Comparison of ENCODE assay signal across 1 cellular context in the genomic region with DNA sequence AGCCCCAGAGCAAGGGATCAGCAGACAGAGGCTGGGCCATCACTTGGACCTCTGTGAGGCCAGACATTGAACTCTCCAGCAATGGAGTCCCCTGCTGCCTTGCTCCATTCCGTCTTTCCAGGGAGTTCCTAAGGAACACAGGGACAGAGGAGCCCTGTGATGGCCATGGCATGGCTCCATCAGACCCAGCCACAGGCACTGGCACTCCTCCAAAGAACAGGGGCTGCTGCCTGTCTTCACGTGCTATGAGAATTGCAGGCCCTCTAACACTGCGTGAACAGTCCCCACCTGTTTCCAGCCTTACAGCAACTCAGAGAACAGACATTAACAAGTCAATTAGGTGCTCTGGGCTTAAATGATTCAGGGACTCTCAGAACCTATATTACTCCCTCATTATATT.
TF ChIP-seq lines count a peak whose summit lies in the region.

No MANE protein-coding gene starts in this region.

TF ChIP-seq in GM23338, 12 proteins besides CTCF, POLR2A, EP300 and RAD21 (continued from another document):
- TF ChIP-seq, protein P1, sequence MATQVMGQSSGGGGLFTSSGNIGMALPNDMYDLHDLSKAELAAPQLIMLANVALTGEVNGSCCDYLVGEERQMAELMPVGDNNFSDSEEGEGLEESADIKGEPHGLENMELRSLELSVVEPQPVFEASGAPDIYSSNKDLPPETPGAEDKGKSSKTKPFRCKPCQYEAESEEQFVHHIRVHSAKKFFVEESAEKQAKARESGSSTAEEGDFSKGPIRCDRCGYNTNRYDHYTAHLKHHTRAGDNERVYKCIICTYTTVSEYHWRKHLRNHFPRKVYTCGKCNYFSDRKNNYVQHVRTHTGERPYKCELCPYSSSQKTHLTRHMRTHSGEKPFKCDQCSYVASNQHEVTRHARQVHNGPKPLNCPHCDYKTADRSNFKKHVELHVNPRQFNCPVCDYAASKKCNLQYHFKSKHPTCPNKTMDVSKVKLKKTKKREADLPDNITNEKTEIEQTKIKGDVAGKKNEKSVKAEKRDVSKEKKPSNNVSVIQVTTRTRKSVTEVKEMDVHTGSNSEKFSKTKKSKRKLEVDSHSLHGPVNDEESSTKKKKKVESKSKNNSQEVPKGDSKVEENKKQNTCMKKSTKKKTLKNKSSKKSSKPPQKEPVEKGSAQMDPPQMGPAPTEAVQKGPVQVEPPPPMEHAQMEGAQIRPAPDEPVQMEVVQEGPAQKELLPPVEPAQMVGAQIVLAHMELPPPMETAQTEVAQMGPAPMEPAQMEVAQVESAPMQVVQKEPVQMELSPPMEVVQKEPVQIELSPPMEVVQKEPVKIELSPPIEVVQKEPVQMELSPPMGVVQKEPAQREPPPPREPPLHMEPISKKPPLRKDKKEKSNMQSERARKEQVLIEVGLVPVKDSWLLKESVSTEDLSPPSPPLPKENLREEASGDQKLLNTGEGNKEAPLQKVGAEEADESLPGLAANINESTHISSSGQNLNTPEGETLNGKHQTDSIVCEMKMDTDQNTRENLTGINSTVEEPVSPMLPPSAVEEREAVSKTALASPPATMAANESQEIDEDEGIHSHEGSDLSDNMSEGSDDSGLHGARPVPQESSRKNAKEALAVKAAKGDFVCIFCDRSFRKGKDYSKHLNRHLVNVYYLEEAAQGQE (IDR thresholded peaks at IDR 0.05; ENCODE audit: unreplicated experiment): no peak
- TF ChIP-seq ZNF114 (CRISPR knock-in tag; IDR thresholded peaks at IDR 0.05) (no peak), ZNF331 (CRISPR knock-in tag; IDR thresholded peaks at IDR 0.05; ENCODE audit: low read depth) (no peak), NANOG (IDR thresholded peaks at IDR 0.05; ENCODE audit: borderline replicate concordance) (no peak)
